Comparison of ENCODE assay signal across 24 cellular contexts in genomic region chr13:41332829-41333228, GRCh38.
"Had no signal": no experiment of that assay in that cellular context is flagged by ENCODE, and none has a peak within 500 bp of the region (broad histone marks: within the 10 kb centered on the region; RNA-seq: fewer than 3 reads in every experiment).

No MANE protein-coding gene starts in this region.

- H3K9ac ChIP-seq: parathyroid adenoma had no signal

- H3K27me3 Mint-ChIP-seq: activated CD8-positive, alpha-beta memory T cell treated with anti-CD3 and anti-CD28 coated beads, Interleukin-2, amount 10 ng/mL, durations not matched to agents 7 days and 5 days; T-cell; type B pancreatic cell had no signal

- DNase-seq: activated CD4-positive, alpha-beta T cell treated with anti-CD3 and anti-CD28 coated beads, Interleukin-2, amount 50 U/mL, for 4 hours; activated CD4-positive, CD25-positive, alpha-beta regulatory T cell treated with anti-CD3 and anti-CD28 coated beads, Interleukin-2, amount 50 U/mL, for 72 hours; activated CD8-positive, alpha-beta memory T cell treated with anti-CD3 and anti-CD28 coated beads, Interleukin-2, amount 10 ng/mL, durations not matched to agents 7 days and 5 days; activated naive CD4-positive, alpha-beta T cell treated with anti-CD3 and anti-CD28 coated beads, Interleukin-2, amount 50 U/mL, for 16 hours; activated T-cell treated with anti-CD3 and anti-CD28 coated beads, Interleukin-2, amount 50 U/mL, for 1 hour; adrenal gland; colonic mucosa; foreskin keratinocyte; head of caudate nucleus; mammary epithelial cell; retina; stimulated activated CD4-positive, alpha-beta T cell treated with anti-CD3 and anti-CD28 coated beads, Interleukin-4, amount 100 ng/mL, for 4 hours; stimulated activated CD8-positive, alpha-beta memory T cell treated with anti-CD3 and anti-CD28 coated beads, Interleukin-4, amount 100 ng/mL, for 48 hours; stimulated activated naive CD4-positive, alpha-beta T cell treated with Interleukin-2 at 50 U/mL for 16 hours; substantia nigra; T-cell; T1000 had no signal

- H3K9me3 Mint-ChIP-seq: activated T-helper 2 cell treated with anti-CD3 and anti-CD28 coated beads, Interferon-gamma antibody, Interleukin-2, Interleukin-4, amounts not matched to agents 10 μg/mL and 5 μg/mL and 100 μg/mL, durations not matched to agents 14 hours and 24 hours and 36 hours; T-cell; type B pancreatic cell had no signal

- H3K36me3 ChIP-seq: adrenal gland, colonic mucosa had no signal

- H3K27ac Mint-ChIP-seq: activated CD8-positive, alpha-beta memory T cell treated with anti-CD3 and anti-CD28 coated beads, Interleukin-2, amount 10 ng/mL, durations not matched to agents 7 days and 5 days; activated T-helper 2 cell treated with anti-CD3 and anti-CD28 coated beads, Interferon-gamma antibody, Interleukin-2, Interleukin-4, amounts not matched to agents 10 μg/mL and 5 μg/mL and 100 μg/mL, durations not matched to agents 14 hours and 24 hours and 36 hours; type B pancreatic cell had no signal

- H3K4me1 ChIP-seq: colonic mucosa, foreskin keratinocyte had no signal

- ATAC-seq: activated CD8-positive, alpha-beta memory T cell treated with anti-CD3 and anti-CD28 coated beads, Interleukin-2, amount 10 ng/mL, durations not matched to agents 7 days and 5 days; esophagus mucosa; foreskin keratinocyte; T-cell had no signal

- H3K4me3 ChIP-seq: adrenal gland, colonic mucosa, SK-N-MC, smooth muscle cell had no signal

- H3K27ac ChIP-seq: adrenal gland, colonic mucosa, foreskin keratinocyte, neutrophil, parathyroid adenoma, SK-N-MC had no signal

- H3K9me3 ChIP-seq: adrenal gland, colonic mucosa, neutrophil had no signal

- H3K4me2 ChIP-seq: smooth muscle cell had no signal

- H2AFZ ChIP-seq: parathyroid adenoma had no signal

- H3K27me3 ChIP-seq: adrenal gland, colonic mucosa, foreskin keratinocyte, neutrophil had no signal

- H3K4me3 Mint-ChIP-seq: activated CD8-positive, alpha-beta memory T cell treated with anti-CD3 and anti-CD28 coated beads, Interleukin-2, amount 10 ng/mL, durations not matched to agents 7 days and 5 days; T-cell; type B pancreatic cell had no signal
